ENCODE assay signal across 8 cellular contexts in genomic region chr4:118351851-118352827, GRCh38. TPM values are rescaled to one million over a fixed set of nuclear protein-coding genes. Genes with fewer than 3 reads are reported as not detected.
DNase-seq lines count a peak whose midpoint lies in the region; ATAC-seq and TF ChIP-seq lines count a peak whose summit lies in the region.

No MANE protein-coding gene starts in this region.

- H3K36me3 ChIP-seq in WERI-Rb-1: peaks cover 16% of the 10 kb centered on the region

- no peaks in the 10 kb centered on the region for H3K27me3 ChIP-seq in WERI-Rb-1 (ENCODE audit: insufficient read depth, low read depth, severe bottlenecking)

- peak overlapping the region; percentile 88 for H3K4me3 Mint-ChIP-seq in neural crest cell

- peak overlapping the region; percentile 92 for H3K27ac ChIP-seq in WERI-Rb-1

- H3K4me3 ChIP-seq in WERI-Rb-1 (ENCODE audit: low read depth, low read length): peak overlapping the region; percentile 95

- peak; percentile 35 for DNase-seq in Daoy (ENCODE audit: low read depth)
- peak; percentile 82 for DNase-seq in WERI-Rb-1
- DNase-seq in fibroblast of gingiva (ENCODE audit: low read depth): peak; percentile 80
- DNase-seq in neural crest cell (ENCODE audit: low read depth, low spot score): peak; percentile 24
- no peak for DNase-seq in cerebellum (ENCODE audit: low spot score)
- no peak for DNase-seq in HK-2 (ENCODE audit: unreplicated experiment)

- H3K9me3 ChIP-seq in WERI-Rb-1 (ENCODE audit: severe bottlenecking): no peaks in the 10 kb centered on the region

- TF ChIP-seq CTCF in WERI-Rb-1 (IDR thresholded peaks at IDR 0.05; ENCODE audit: low read depth, low read length): no peak
- no peak for TF ChIP-seq CTCF in neural crest cell (conservative IDR thresholded peaks at IDR 0.05)

- H3K27me3 Mint-ChIP-seq in neural crest cell (ENCODE audit: low read depth): peaks cover 74% of the 10 kb centered on the region

- ATAC-seq in GM21367 (IDR thresholded peaks at IDR 0.05; ENCODE audit: unreplicated experiment): peak; percentile 5
- ATAC-seq in HG03521 (IDR thresholded peaks at IDR 0.05; ENCODE audit: unreplicated experiment): peak; percentile 20

- H3K27ac Mint-ChIP-seq in neural crest cell (ENCODE audit: unreplicated experiment): no peak overlapping the region

- no peaks in the 10 kb centered on the region for H3K9me3 Mint-ChIP-seq in neural crest cell

- no peaks in the 10 kb centered on the region for H3K36me3 Mint-ChIP-seq in neural crest cell (ENCODE audit: low read depth)

- peaks cover 14% of the 10 kb centered on the region for H3K4me1 Mint-ChIP-seq in neural crest cell

RNA-seq across cellular contexts. Expression of gene PRSS12, which starts 0.7 kb away (rescaled TPM):
- total RNA-seq in Daoy (2014; rRNA removed; shearing (Covaris generic)): 5.8 and 10.9 TPM in 2 replicates
- total RNA-seq in neural crest cell: 1.1 and 1.7 TPM in 2 replicates
- total RNA-seq in cerebellum: 6.4 TPM

Comparison
In these comparisons a context has a peak if more than half of its experiments do, and no peak if none do; other contexts are left out.
1. DNase-seq: peak in Daoy (single experiment), WERI-Rb-1 (single experiment), fibroblast of gingiva (single experiment) and neural crest cell (single experiment); none in cerebellum (single experiment) and HK-2 (single experiment).